12 cellular contexts compared by ENCODE assay signal in genomic region chr17:29682987-29683386, GRCh38.
DNase-seq lines count a peak whose midpoint lies in the region; ATAC-seq and TF ChIP-seq lines count a peak whose summit lies in the region.
"Had no signal": no experiment of that assay in that cellular context is flagged by ENCODE, and none has a peak within 500 bp of the region (broad histone marks: within the 10 kb centered on the region; RNA-seq: fewer than 3 reads in every experiment).

No MANE protein-coding gene starts in this region.

- H3K27me3 Mint-ChIP-seq in activated CD4-positive, alpha-beta T cell treated with anti-CD3 and anti-CD28 coated beads, Interleukin-2, amount 10 ng/mL, durations not matched to agents 7 days and 5 days = no peaks in the 10 kb centered on the region

- no peaks in the 10 kb centered on the region for H3K9me3 Mint-ChIP-seq in activated CD4-positive, alpha-beta T cell treated with anti-CD3 and anti-CD28 coated beads, Interleukin-2, amount 10 ng/mL, durations not matched to agents 7 days and 5 days
- H3K9me3 Mint-ChIP-seq: activated T-helper 2 cell treated with anti-CD3 and anti-CD28 coated beads, Interferon-gamma antibody, Interleukin-2, Interleukin-4, amounts not matched to agents 10 μg/mL and 5 μg/mL and 100 μg/mL, durations not matched to agents 14 hours and 24 hours and 36 hours had no signal

- no peak overlapping the region for H3K4me3 ChIP-seq in adrenal gland
- no peak overlapping the region for H3K4me3 ChIP-seq in left lung
- H3K4me3 ChIP-seq in thyroid gland (replicated peaks in 1 of 3) = no peak overlapping the region
- H3K4me3 ChIP-seq: thoracic aorta had no signal

- POLR2A ChIA-PET in activated CD4-positive, alpha-beta T cell treated with anti-CD3 and anti-CD28 coated beads, Interleukin-2, amount 10 ng/mL, durations not matched to agents 7 days and 5 days (lab: Charles Lee) = no interaction called here

- peaks cover 45% of the 10 kb centered on the region for H3K36me3 Mint-ChIP-seq in activated CD4-positive, alpha-beta T cell treated with anti-CD3 and anti-CD28 coated beads, Interleukin-2, amount 10 ng/mL, durations not matched to agents 7 days and 5 days (ENCODE audit: low read depth)

- no peak for DNase-seq in activated CD4-positive, alpha-beta T cell treated with anti-CD3 and anti-CD28 coated beads, Interleukin-2, amount 10 ng/mL, durations not matched to agents 7 days and 5 days
- DNase-seq in activated CD4-positive, alpha-beta T cell treated with anti-CD3 and anti-CD28 coated beads, Interleukin-2, amount 50 U/mL, for 4 hours = no peak
- no peak for DNase-seq in adrenal gland
- DNase-seq in left lung = no peak
- DNase-seq in thyroid gland = no peak
- no peak for DNase-seq in HPDE6-E6E7 (ENCODE audit: extremely low spot score)
- DNase-seq: MM.1S had no signal

- intact Hi-C loops in adrenal gland (cut with DNase I) (loop anchor here in 1 of 2 donors (10.0 kb wide), 1 partner anchor 58 kb away; the partner anchor contains the start of gene CORO6), left lung (cut with DNase I) (no loop called here), thyroid gland (cut with DNase I) (no loop called here)

- H3K4me1 ChIP-seq in adrenal gland (replicated peaks in 1 of 2) = peaks cover 9 to 15% of the 10 kb centered on the region in 2 donors
- H3K4me1 ChIP-seq in left lung = peaks cover 13 to 82% of the 10 kb centered on the region in 2 donors
- peaks cover 3 to 12% of the 10 kb centered on the region in 2 donors for H3K4me1 ChIP-seq in thyroid gland

- peak overlapping the region in 4 of 5 donors; percentile 5 to 72 (median 52) for H3K27ac ChIP-seq in adrenal gland
- H3K27ac ChIP-seq in left lung = peak overlapping the region; percentile 68 to 87
- peak overlapping the region in 2 of 3 donors; percentile 14 to 38 for H3K27ac ChIP-seq in thyroid gland

- CTCF ChIA-PET in activated CD4-positive, alpha-beta T cell treated with anti-CD3 and anti-CD28 coated beads, Interleukin-2, amount 10 ng/mL, durations not matched to agents 7 days and 5 days (lab: Charles Lee) = interaction anchor here (0.7 to 2.7 kb wide), 4 partner anchors 9 to 96 kb away, joined by 3 to 8 read pairs (median 4); no protein-coding TSS in a partner anchor

- no peaks in the 10 kb centered on the region for H3K9me3 ChIP-seq in adrenal gland (replicated peaks in 1 of 3)
- H3K9me3 ChIP-seq in left lung = no peaks in the 10 kb centered on the region
- H3K9me3 ChIP-seq in thyroid gland = no peaks in the 10 kb centered on the region
- H3K9me3 ChIP-seq: thoracic aorta had no signal

- peak overlapping the region; percentile 36 for H3K27ac Mint-ChIP-seq in activated CD4-positive, alpha-beta T cell treated with anti-CD3 and anti-CD28 coated beads, Interleukin-2, amount 10 ng/mL, durations not matched to agents 7 days and 5 days

- ATAC-seq in left lung (peak; percentile 48), HG02981 (IDR thresholded peaks at IDR 0.05; ENCODE audit: unreplicated experiment) (no peak), HG03039 (IDR thresholded peaks at IDR 0.05; ENCODE audit: unreplicated experiment) (no peak)
- ATAC-seq: HCT116 had no signal

- TF ChIP-seq POLR2A in adrenal gland (IDR thresholded peaks at IDR 0.05) (no peak), thyroid gland (IDR thresholded peaks at IDR 0.05) (no peak)

- WGBS in adrenal gland, 4 donors = 64 to 77% (median 69%) methylated on average over 3 of the region's 3 CpGs
- 61 to 75% methylated on average over 3 of the region's 3 CpGs for WGBS in thyroid gland, 2 donors

- H3K27me3 ChIP-seq in adrenal gland (no peaks in the 10 kb centered on the region), left lung (no peaks in the 10 kb centered on the region), thyroid gland (no peaks in the 10 kb centered on the region)

- H3K4me3 Mint-ChIP-seq in activated CD4-positive, alpha-beta T cell treated with anti-CD3 and anti-CD28 coated beads, Interleukin-2, amount 10 ng/mL, durations not matched to agents 7 days and 5 days = no peak overlapping the region

- no peak for TF ChIP-seq CTCF in adrenal gland (IDR thresholded peaks at IDR 0.05)
- no peak for TF ChIP-seq CTCF in left lung (IDR thresholded peaks at IDR 0.05)
- no peak for TF ChIP-seq CTCF in thyroid gland (IDR thresholded peaks at IDR 0.05)

- peaks cover 14% of the 10 kb centered on the region for H3K4me1 Mint-ChIP-seq in activated CD4-positive, alpha-beta T cell treated with anti-CD3 and anti-CD28 coated beads, Interleukin-2, amount 10 ng/mL, durations not matched to agents 7 days and 5 days

- no peaks in the 10 kb centered on the region for H3K36me3 ChIP-seq in adrenal gland (replicated peaks in 1 of 2)
- peaks cover 0 to 40% of the 10 kb centered on the region in 2 donors for H3K36me3 ChIP-seq in left lung
- no peaks in the 10 kb centered on the region for H3K36me3 ChIP-seq in thyroid gland
- H3K36me3 ChIP-seq: thoracic aorta had no signal

Comparison
In these comparisons a context has a peak if more than half of its experiments do, and no peak if none do; other contexts are left out.
1. H3K27ac ChIP-seq: peak in every context shown above with its lines; median percentile 78 in left lung; 52 in adrenal gland; 26 in thyroid gland.